In genomic region chr10:114305521-114305925, GRCh38 we compare ENCODE assay signal across 13 cellular contexts.
DNase-seq lines count a peak whose midpoint lies in the region; ATAC-seq and TF ChIP-seq lines count a peak whose summit lies in the region.
"Had no signal": no experiment of that assay in that cellular context is flagged by ENCODE, and none has a peak within 500 bp of the region (broad histone marks: within the 10 kb centered on the region; RNA-seq: fewer than 3 reads in every experiment).

No MANE protein-coding gene starts in this region.

- in situ Hi-C loops in GM13977 (cut with MboI; ENCODE audit: low pct_unique_long_range_greater_than_20kb, low sequenced_read_pairs, unreplicated experiment), result loop anchor here (10.0 kb wide), 1 partner anchor 159 kb away; no protein-coding TSS in a partner anchor

- peaks cover 15% of the 10 kb centered on the region; the same call in 1 of the 2 replicates for H3K4me1 ChIP-seq in HUES6 (ENCODE audit: control insufficient read depth, insufficient read depth, low read length)

- no peak overlapping the region for H3K4me2 ChIP-seq in neural cell (ENCODE audit: low read length)

- TF ChIP-seq EP300 in neural cell (conservative IDR thresholded peaks at IDR 0.05; ENCODE audit: poor library complexity, severe bottlenecking), result no peak

- peaks cover 4% of the 10 kb centered on the region; the same call in 1 of the 2 replicates for H3K36me3 ChIP-seq in HUES6 (ENCODE audit: control insufficient read depth, insufficient read depth, low read length)
- no peaks in the 10 kb centered on the region for H3K36me3 ChIP-seq in neural cell (ENCODE audit: insufficient read depth, low read length)

- peak overlapping the region; percentile 88 for H2AFZ ChIP-seq in neural cell (ENCODE audit: low read depth, low read length)

- no peak overlapping the region for H3K27ac Mint-ChIP-seq in T-helper 1 cell treated with Interleukin-12 subunit alpha and Interleukin-12 subunit beta and Interleukin-4 antibody, amounts not matched to agents 30 μg/mL and 1 μg/mL, for 36 hours
- H3K27ac Mint-ChIP-seq in chondrocyte (ENCODE audit: unreplicated experiment), result no peak overlapping the region
- H3K27ac Mint-ChIP-seq: activated naive CD4-positive, alpha-beta T cell treated with anti-CD3 and anti-CD28 coated beads for 36 hours had no signal

- no peaks in the 10 kb centered on the region for H4K20me1 ChIP-seq in neural cell (ENCODE audit: insufficient read depth)

- H3K9me3 ChIP-seq in HUES6 (ENCODE audit: control insufficient read depth, insufficient read depth, low read depth, low read length), result no peaks in the 10 kb centered on the region
- no peaks in the 10 kb centered on the region for H3K9me3 ChIP-seq in neural cell (ENCODE audit: low read length)
- H3K9me3 ChIP-seq: tibial artery had no signal

- H3K4me3 Mint-ChIP-seq in T-helper 1 cell treated with Interleukin-12 subunit alpha and Interleukin-12 subunit beta and Interleukin-4 antibody, amounts not matched to agents 30 μg/mL and 1 μg/mL, for 36 hours, result peak overlapping the region; percentile 83
- H3K4me3 Mint-ChIP-seq in chondrocyte (ENCODE audit: unreplicated experiment), result no peak overlapping the region

- H3F3A ChIP-seq in neural cell (ENCODE audit: insufficient read depth, low read length, poor library complexity, severe bottlenecking), result peaks cover 4% of the 10 kb centered on the region

- H3K9ac ChIP-seq in HUES6 (ENCODE audit: low read length), result no peak overlapping the region
- H3K9ac ChIP-seq in neural cell (ENCODE audit: low read length), result peak overlapping the region; percentile 63

- no peaks in the 10 kb centered on the region for H3K9me2 ChIP-seq in neural cell (ENCODE audit: insufficient read depth, low read length)

- H3K9me3 Mint-ChIP-seq in T-helper 1 cell treated with Interleukin-12 subunit alpha and Interleukin-12 subunit beta and Interleukin-4 antibody, amounts not matched to agents 30 μg/mL and 1 μg/mL, for 36 hours, result no peaks in the 10 kb centered on the region
- H3K9me3 Mint-ChIP-seq in chondrocyte (ENCODE audit: low read depth), result no peaks in the 10 kb centered on the region
- H3K9me3 Mint-ChIP-seq: activated naive CD4-positive, alpha-beta T cell treated with anti-CD3 and anti-CD28 coated beads for 36 hours had no signal

- peaks cover 4% of the 10 kb centered on the region; the same call in 1 of the 2 replicates for H3K27me3 ChIP-seq in HUES6 (ENCODE audit: control insufficient read depth, insufficient read depth, low read length)
- H3K27me3 ChIP-seq in neural cell (ENCODE audit: insufficient read depth, low read depth, low read length), result no peaks in the 10 kb centered on the region
- H3K27me3 ChIP-seq: tibial artery had no signal

- no peak for ATAC-seq in HG02610 (IDR thresholded peaks at IDR 0.05; ENCODE audit: unreplicated experiment)
- ATAC-seq: Right ventricle myocardium inferior had no signal

- TF ChIP-seq CTCF in chondrocyte (IDR thresholded peaks at IDR 0.05) (no peak), neural cell (IDR thresholded peaks at IDR 0.05; ENCODE audit: poor library complexity, severe bottlenecking) (no peak), GM13977 (IDR thresholded peaks at IDR 0.05; ENCODE audit: extremely low read depth, insufficient read depth, missing control alignments) (no peak)

- DNase-seq in T-helper 1 cell, result no peak
- DNase-seq in chondrocyte (ENCODE audit: low spot score), result peak; percentile 86
- no peak for DNase-seq in inferior parietal cortex (ENCODE audit: extremely low spot score)
- no peak for DNase-seq in GM13977 (ENCODE audit: low spot score)
- DNase-seq: 8988T, T1000 had no signal

- H3K4me1 Mint-ChIP-seq in T-helper 1 cell treated with Interleukin-12 subunit alpha and Interleukin-12 subunit beta and Interleukin-4 antibody, amounts not matched to agents 30 μg/mL and 1 μg/mL, for 36 hours (ENCODE audit: low read depth), result peaks cover 10% of the 10 kb centered on the region
- H3K4me1 Mint-ChIP-seq in chondrocyte (ENCODE audit: low read depth), result peaks cover 46% of the 10 kb centered on the region

- H3K27me3 Mint-ChIP-seq in T-helper 1 cell treated with Interleukin-12 subunit alpha and Interleukin-12 subunit beta and Interleukin-4 antibody, amounts not matched to agents 30 μg/mL and 1 μg/mL, for 36 hours (ENCODE audit: low read depth), result no peaks in the 10 kb centered on the region
- no peaks in the 10 kb centered on the region for H3K27me3 Mint-ChIP-seq in chondrocyte (ENCODE audit: low read depth)

- peak overlapping the region; percentile 82 for H3K4me3 ChIP-seq in HUES6 (ENCODE audit: low read depth, low read length)
- peak overlapping the region; percentile 76 for H3K4me3 ChIP-seq in neural cell (ENCODE audit: low read length)

- no peaks in the 10 kb centered on the region for H3K36me3 Mint-ChIP-seq in T-helper 1 cell treated with Interleukin-12 subunit alpha and Interleukin-12 subunit beta and Interleukin-4 antibody, amounts not matched to agents 30 μg/mL and 1 μg/mL, for 36 hours (ENCODE audit: low read depth)
- no peaks in the 10 kb centered on the region for H3K36me3 Mint-ChIP-seq in chondrocyte (ENCODE audit: low read depth)

- H3K79me2 ChIP-seq in neural cell (replicated peaks; ENCODE audit: insufficient read depth, low read length), result no peaks in the 10 kb centered on the region

- TF ChIP-seq RAD21 in neural cell (conservative IDR thresholded peaks at IDR 0.05), result no peak

- no peak overlapping the region for H3K27ac ChIP-seq in HUES6 (ENCODE audit: low read depth, low read length)
- H3K27ac ChIP-seq in neural cell (ENCODE audit: low read length), result peak overlapping the region; percentile 56
- H3K27ac ChIP-seq: tibial artery had no signal

TF ChIP-seq in neural cell, 6 proteins besides CTCF, POLR2A, EP300 and RAD21:
- no peak for TF ChIP-seq REST (IDR thresholded peaks at IDR 0.05; ENCODE audit: borderline replicate concordance)
- TF ChIP-seq EZH2 (IDR thresholded peaks at IDR 0.05; ENCODE audit: borderline replicate concordance, insufficient read depth, low read length, poor library complexity, severe bottlenecking), result no peak
- TF ChIP-seq POLR2AphosphoS5 (IDR thresholded peaks at IDR 0.05), result no peak
- no peak for TF ChIP-seq MXI1 (conservative IDR thresholded peaks at IDR 0.05; ENCODE audit: poor library complexity, severe bottlenecking)
- no peak for TF ChIP-seq TAF1 (IDR thresholded peaks at IDR 0.05; ENCODE audit: low read depth)
- no peak for TF ChIP-seq SMC3 (conservative IDR thresholded peaks at IDR 0.05; ENCODE audit: poor library complexity)
